In the genomic region with DNA sequence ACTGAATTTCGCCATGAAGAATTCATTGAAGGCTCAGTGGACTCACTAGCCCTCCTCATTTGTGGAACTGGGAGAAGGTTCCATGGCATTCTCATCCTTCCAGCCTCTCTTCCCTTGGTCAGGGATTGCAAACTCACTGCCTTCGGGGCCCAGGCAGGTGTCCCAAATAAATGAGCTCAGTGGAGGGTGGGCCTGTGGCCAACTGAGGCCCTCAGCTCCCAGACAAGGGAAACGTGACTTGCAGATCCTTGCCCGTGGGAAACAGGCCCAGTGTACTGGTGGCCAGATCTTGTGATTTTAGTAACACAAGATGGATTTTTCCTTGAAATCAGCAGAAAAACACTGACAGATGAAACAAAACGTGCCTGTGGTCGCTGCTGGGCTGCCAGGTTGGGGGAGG, we compare ENCODE assay signal across 25 cellular contexts.
"Had no signal": no experiment of that assay in that cellular context is flagged by ENCODE, and none has a peak within 500 bp of the region (broad histone marks: within the 10 kb centered on the region; RNA-seq: fewer than 3 reads in every experiment).

No MANE protein-coding gene starts in this region.

- DNase-seq: naive thymus-derived CD8-positive, alpha-beta T cell; occipital lobe; ovary; posterior cingulate gyrus; psoas muscle; right cardiac atrium; right lobe of liver; sigmoid colon; small intestine; stimulated activated CD4-positive, alpha-beta T cell treated with anti-CD3 and anti-CD28 coated beads, Interleukin-15, amount 100 ng/mL, for 24 hours; stimulated activated CD4-positive, alpha-beta T cell treated with anti-CD3 and anti-CD28 coated beads, Interleukin-2, amount 100 ng/mL, for 24 hours; stimulated activated CD4-positive, alpha-beta T cell treated with anti-CD3 and anti-CD28 coated beads, Interleukin-2, amount 100 ng/mL, for 48 hours; stimulated activated CD4-positive, alpha-beta T cell treated with anti-CD3 and anti-CD28 coated beads, Interleukin-4, amount 100 ng/mL, for 24 hours; stimulated activated naive B cell treated with anti-CD40 and anti-IgM and Interleukin-4, amounts not matched to agents 10 μg/mL and 1 μg/mL and 100 μg/mL, for 72 hours; stimulated activated naive CD4-positive, alpha-beta T cell treated with Interleukin-2 at 50 U/mL for 16 hours; stomach; thyroid gland; trophoblast cell; upper lobe of left lung had no signal

- H2AFZ ChIP-seq: neural progenitor cell, parathyroid adenoma had no signal

- H3K9me3 ChIP-seq: ovary, psoas muscle, right lobe of liver, sigmoid colon, thyroid gland, vagina had no signal

- H3K4me3 ChIP-seq: neural progenitor cell, ovary, psoas muscle, right lobe of liver, sigmoid colon, stomach, thoracic aorta, thyroid gland, tibial nerve, upper lobe of left lung, vagina had no signal

- ATAC-seq: naive thymus-derived CD8-positive, alpha-beta T cell; psoas muscle; right cardiac atrium; right lobe of liver; stimulated activated effector memory CD8-positive, alpha-beta T cell treated with anti-CD3 and anti-CD28 coated beads, Interleukin-12 subunit alpha, Interleukin-12 subunit beta, amount 100 ng/mL, for 72 hours; stimulated activated naive B cell treated with anti-CD40 and anti-IgM and Interleukin-4, amounts not matched to agents 10 μg/mL and 1 μg/mL and 100 μg/mL, for 72 hours had no signal

- H3K27ac ChIP-seq: neural progenitor cell, ovary, parathyroid adenoma, psoas muscle, right lobe of liver, sigmoid colon, stomach, thoracic aorta, thyroid gland, tibial nerve, upper lobe of left lung, vagina had no signal

- H3K36me3 ChIP-seq: neural progenitor cell, ovary, right lobe of liver, sigmoid colon, stomach, thoracic aorta, thyroid gland, tibial nerve, upper lobe of left lung, vagina had no signal

- H3K4me2 ChIP-seq: neural progenitor cell had no signal

- H3K4me1 ChIP-seq: neural progenitor cell, parathyroid adenoma, right lobe of liver, sigmoid colon, stomach, thyroid gland, tibial nerve, upper lobe of left lung, vagina had no signal

- H3K79me2 ChIP-seq: parathyroid adenoma had no signal

- H3K27me3 ChIP-seq: neural progenitor cell, ovary, right lobe of liver, sigmoid colon, stomach, thyroid gland, tibial nerve, upper lobe of left lung, vagina had no signal

- H3K9ac ChIP-seq: neural progenitor cell, parathyroid adenoma had no signal
